ENCODE assay signal across 1 cellular context in the genomic region with DNA sequence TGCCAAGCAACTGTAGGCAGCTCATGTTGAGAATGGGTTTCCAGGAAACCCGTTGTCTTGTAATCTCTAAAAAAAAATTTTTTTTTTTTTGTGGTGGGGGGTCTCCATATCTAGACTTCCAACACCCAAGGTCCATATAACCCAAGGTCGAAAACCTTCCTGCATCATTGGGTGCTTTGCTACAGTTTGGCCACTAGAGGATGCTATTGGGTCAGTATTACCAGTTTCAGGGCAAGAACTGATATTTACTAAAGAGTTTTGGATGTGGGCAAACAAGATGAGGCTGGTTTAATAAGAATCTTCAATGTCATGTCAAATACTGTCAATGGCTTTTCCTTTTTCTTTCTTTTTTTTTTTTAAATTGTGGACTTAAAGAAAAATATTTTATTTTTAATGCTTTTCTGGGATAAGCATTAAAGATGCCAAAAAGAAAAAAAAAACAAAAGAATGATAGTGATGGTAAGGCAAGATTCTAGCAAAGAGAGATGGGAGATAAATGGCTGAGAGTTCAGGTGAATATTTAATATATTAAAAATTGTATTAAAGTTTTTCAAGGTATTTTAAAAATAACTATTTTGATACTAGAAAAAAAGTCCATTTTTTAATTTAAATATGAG.
TF ChIP-seq lines count a peak whose summit lies in the region.

No MANE protein-coding gene starts in this region.

TF ChIP-seq in HepG2, 621 proteins besides CTCF, POLR2A, EP300 and RAD21 (continued from another document):
- TF ChIP-seq, protein P1, sequence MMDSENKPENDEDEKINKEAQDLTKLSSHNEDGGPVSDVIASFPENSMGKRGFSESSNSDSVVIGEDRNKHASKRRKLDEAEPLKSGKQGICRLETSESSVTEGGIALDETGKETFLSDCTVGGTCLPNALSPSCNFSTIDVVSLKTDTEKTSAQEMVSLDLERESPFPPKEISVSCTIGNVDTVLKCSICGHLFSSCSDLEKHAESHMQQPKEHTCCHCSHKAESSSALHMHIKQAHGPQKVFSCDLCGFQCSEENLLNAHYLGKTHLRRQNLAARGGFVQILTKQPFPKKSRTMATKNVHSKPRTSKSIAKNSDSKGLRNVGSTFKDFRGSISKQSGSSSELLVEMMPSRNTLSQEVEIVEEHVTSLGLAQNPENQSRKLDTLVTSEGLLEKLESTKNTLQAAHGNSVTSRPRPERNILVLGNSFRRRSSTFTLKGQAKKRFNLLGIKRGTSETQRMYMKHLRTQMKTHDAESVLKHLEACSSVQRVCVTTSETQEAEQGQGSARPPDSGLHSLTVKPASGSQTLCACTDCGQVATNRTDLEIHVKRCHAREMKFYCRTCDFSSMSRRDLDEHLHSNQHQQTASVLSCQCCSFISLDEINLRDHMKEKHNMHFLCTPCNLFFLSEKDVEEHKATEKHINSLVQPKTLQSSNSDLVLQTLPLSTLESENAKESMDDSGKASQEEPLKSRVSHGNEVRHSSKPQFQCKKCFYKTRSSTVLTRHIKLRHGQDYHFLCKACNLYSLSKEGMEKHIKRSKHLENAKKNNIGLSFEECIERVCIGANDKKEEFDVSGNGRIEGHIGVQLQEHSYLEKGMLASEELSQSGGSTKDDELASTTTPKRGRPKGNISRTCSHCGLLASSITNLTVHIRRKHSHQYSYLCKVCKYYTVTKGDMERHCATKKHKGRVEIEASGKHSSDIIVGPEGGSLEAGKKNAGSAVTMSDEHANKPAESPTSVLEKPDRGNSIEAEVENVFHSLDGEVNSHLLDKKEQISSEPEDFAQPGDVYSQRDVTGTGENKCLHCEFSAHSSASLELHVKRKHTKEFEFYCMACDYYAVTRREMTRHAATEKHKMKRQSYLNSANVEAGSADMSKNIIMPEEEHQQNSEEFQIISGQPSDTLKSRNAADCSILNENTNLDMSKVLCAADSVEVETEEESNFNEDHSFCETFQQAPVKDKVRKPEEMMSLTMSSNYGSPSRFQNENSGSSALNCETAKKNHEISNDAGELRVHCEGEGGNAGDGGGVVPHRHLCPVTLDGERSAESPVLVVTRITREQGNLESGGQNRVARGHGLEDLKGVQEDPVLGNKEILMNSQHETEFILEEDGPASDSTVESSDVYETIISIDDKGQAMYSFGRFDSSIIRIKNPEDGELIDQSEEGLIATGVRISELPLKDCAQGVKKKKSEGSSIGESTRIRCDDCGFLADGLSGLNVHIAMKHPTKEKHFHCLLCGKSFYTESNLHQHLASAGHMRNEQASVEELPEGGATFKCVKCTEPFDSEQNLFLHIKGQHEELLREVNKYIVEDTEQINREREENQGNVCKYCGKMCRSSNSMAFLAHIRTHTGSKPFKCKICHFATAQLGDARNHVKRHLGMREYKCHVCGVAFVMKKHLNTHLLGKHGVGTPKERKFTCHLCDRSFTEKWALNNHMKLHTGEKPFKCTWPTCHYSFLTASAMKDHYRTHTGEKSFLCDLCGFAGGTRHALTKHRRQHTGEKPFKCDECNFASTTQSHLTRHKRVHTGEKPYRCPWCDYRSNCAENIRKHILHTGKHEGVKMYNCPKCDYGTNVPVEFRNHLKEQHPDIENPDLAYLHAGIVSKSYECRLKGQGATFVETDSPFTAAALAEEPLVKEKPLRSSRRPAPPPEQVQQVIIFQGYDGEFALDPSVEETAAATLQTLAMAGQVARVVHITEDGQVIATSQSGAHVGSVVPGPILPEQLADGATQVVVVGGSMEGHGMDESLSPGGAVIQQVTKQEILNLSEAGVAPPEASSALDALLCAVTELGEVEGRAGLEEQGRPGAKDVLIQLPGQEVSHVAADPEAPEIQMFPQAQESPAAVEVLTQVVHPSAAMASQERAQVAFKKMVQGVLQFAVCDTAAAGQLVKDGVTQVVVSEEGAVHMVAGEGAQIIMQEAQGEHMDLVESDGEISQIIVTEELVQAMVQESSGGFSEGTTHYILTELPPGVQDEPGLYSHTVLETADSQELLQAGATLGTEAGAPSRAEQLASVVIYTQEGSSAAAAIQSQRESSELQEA (CRISPR knock-in tag; IDR thresholded peaks at IDR 0.05; ENCODE audit: not compliant biosample characterization) = no peak
- TF ChIP-seq RXRB (CRISPR knock-in tag; IDR thresholded peaks at IDR 0.05; ENCODE audit: borderline replicate concordance) (no peak), SIX4 (CRISPR knock-in tag; IDR thresholded peaks at IDR 0.05) (no peak), KAT2B (IDR thresholded peaks at IDR 0.05; ENCODE audit: borderline replicate concordance, low read depth, low read length) (no peak), FOXA1 (IDR thresholded peaks at IDR 0.05) (no peak), FOXA1 (CRISPR knock-in tag; IDR thresholded peaks at IDR 0.05) (peak; percentile 18; the same call in 1 of the 2 replicates), ZNF713 (CRISPR knock-in tag; IDR thresholded peaks at IDR 0.05) (no peak)
- TF ChIP-seq, protein P2, sequence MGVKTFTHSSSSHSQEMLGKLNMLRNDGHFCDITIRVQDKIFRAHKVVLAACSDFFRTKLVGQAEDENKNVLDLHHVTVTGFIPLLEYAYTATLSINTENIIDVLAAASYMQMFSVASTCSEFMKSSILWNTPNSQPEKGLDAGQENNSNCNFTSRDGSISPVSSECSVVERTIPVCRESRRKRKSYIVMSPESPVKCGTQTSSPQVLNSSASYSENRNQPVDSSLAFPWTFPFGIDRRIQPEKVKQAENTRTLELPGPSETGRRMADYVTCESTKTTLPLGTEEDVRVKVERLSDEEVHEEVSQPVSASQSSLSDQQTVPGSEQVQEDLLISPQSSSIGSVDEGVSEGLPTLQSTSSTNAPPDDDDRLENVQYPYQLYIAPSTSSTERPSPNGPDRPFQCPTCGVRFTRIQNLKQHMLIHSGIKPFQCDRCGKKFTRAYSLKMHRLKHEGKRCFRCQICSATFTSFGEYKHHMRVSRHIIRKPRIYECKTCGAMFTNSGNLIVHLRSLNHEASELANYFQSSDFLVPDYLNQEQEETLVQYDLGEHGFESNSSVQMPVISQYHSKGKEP (CRISPR knock-in tag; IDR thresholded peaks at IDR 0.05) = no peak
- TF ChIP-seq, protein P3, sequence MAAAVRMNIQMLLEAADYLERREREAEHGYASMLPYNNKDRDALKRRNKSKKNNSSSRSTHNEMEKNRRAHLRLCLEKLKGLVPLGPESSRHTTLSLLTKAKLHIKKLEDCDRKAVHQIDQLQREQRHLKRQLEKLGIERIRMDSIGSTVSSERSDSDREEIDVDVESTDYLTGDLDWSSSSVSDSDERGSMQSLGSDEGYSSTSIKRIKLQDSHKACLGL (CRISPR knock-in tag; IDR thresholded peaks at IDR 0.05) = no peak
- TF ChIP-seq, protein P4, sequence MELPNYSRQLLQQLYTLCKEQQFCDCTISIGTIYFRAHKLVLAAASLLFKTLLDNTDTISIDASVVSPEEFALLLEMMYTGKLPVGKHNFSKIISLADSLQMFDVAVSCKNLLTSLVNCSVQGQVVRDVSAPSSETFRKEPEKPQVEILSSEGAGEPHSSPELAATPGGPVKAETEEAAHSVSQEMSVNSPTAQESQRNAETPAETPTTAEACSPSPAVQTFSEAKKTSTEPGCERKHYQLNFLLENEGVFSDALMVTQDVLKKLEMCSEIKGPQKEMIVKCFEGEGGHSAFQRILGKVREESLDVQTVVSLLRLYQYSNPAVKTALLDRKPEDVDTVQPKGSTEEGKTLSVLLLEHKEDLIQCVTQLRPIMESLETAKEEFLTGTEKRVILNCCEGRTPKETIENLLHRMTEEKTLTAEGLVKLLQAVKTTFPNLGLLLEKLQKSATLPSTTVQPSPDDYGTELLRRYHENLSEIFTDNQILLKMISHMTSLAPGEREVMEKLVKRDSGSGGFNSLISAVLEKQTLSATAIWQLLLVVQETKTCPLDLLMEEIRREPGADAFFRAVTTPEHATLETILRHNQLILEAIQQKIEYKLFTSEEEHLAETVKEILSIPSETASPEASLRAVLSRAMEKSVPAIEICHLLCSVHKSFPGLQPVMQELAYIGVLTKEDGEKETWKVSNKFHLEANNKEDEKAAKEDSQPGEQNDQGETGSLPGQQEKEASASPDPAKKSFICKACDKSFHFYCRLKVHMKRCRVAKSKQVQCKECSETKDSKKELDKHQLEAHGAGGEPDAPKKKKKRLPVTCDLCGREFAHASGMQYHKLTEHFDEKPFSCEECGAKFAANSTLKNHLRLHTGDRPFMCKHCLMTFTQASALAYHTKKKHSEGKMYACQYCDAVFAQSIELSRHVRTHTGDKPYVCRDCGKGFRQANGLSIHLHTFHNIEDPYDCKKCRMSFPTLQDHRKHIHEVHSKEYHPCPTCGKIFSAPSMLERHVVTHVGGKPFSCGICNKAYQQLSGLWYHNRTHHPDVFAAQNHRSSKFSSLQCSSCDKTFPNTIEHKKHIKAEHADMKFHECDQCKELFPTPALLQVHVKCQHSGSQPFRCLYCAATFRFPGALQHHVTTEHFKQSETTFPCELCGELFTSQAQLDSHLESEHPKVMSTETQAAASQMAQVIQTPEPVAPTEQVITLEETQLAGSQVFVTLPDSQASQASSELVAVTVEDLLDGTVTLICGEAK (IDR thresholded peaks at IDR 0.05) = no peak
- TF ChIP-seq, protein P4 (CRISPR knock-in tag; IDR thresholded peaks at IDR 0.05) = no peak
- TF ChIP-seq, protein P5, sequence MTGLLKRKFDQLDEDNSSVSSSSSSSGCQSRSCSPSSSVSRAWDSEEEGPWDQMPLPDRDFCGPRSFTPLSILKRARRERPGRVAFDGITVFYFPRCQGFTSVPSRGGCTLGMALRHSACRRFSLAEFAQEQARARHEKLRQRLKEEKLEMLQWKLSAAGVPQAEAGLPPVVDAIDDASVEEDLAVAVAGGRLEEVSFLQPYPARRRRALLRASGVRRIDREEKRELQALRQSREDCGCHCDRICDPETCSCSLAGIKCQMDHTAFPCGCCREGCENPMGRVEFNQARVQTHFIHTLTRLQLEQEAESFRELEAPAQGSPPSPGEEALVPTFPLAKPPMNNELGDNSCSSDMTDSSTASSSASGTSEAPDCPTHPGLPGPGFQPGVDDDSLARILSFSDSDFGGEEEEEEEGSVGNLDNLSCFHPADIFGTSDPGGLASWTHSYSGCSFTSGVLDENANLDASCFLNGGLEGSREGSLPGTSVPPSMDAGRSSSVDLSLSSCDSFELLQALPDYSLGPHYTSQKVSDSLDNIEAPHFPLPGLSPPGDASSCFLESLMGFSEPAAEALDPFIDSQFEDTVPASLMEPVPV (CRISPR knock-in tag; IDR thresholded peaks at IDR 0.05) = no peak
- TF ChIP-seq, protein P6, sequence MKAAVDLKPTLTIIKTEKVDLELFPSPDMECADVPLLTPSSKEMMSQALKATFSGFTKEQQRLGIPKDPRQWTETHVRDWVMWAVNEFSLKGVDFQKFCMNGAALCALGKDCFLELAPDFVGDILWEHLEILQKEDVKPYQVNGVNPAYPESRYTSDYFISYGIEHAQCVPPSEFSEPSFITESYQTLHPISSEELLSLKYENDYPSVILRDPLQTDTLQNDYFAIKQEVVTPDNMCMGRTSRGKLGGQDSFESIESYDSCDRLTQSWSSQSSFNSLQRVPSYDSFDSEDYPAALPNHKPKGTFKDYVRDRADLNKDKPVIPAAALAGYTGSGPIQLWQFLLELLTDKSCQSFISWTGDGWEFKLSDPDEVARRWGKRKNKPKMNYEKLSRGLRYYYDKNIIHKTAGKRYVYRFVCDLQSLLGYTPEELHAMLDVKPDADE (CRISPR knock-in tag; IDR thresholded peaks at IDR 0.05) = no peak
